16 cellular contexts compared by ENCODE assay signal in genomic region chr10:33860994-33861393, GRCh38.
"Had no signal": no experiment of that assay in that cellular context is flagged by ENCODE, and none has a peak within 500 bp of the region (broad histone marks: within the 10 kb centered on the region; RNA-seq: fewer than 3 reads in every experiment).

No MANE protein-coding gene starts in this region.

- H3K9me3 ChIP-seq: psoas muscle had no signal

- H3K4me3 ChIP-seq: psoas muscle had no signal

- H3K36me3 ChIP-seq: brain microvascular endothelial cell had no signal

- DNase-seq: activated B cell treated with CpG ODN at 0.5 μM for 24 hours; activated CD4-positive, alpha-beta T cell treated with anti-CD3 and anti-CD28 coated beads, Interleukin-2, amount 10 ng/mL, durations not matched to agents 7 days and 5 days; activated CD8-positive, alpha-beta memory T cell treated with anti-CD3 and anti-CD28 coated beads, Interleukin-2, amount 50 U/mL, for 48 hours; activated gamma-delta T cell treated with Interleukin-2 at 50 U/mL for 16 hours; activated T-cell treated with anti-CD3 and anti-CD28 coated beads, Interleukin-2, amount 50 U/mL, for 72 hours; amygdala; brain microvascular endothelial cell; effector CD8-positive, alpha-beta T cell; hippocampal formation; kidney; mesenchymal stem cell; natural killer cell; psoas muscle; stimulated activated CD4-positive, alpha-beta T cell treated with anti-CD3 and anti-CD28 coated beads, Interleukin-2, amount 100 ng/mL, for 24 hours; T-helper 17 cell had no signal

- H3K27ac ChIP-seq: brain microvascular endothelial cell, psoas muscle had no signal

- H3K27me3 ChIP-seq: brain microvascular endothelial cell had no signal

- H3K4me1 ChIP-seq: psoas muscle had no signal

- ATAC-seq: activated T-cell treated with anti-CD3 and anti-CD28 coated beads, Interleukin-2, amount 50 U/mL, for 72 hours; natural killer cell; psoas muscle; sciatic nerve; T-helper 17 cell had no signal
